ENCODE assay signal across 16 cellular contexts in the genomic region with DNA sequence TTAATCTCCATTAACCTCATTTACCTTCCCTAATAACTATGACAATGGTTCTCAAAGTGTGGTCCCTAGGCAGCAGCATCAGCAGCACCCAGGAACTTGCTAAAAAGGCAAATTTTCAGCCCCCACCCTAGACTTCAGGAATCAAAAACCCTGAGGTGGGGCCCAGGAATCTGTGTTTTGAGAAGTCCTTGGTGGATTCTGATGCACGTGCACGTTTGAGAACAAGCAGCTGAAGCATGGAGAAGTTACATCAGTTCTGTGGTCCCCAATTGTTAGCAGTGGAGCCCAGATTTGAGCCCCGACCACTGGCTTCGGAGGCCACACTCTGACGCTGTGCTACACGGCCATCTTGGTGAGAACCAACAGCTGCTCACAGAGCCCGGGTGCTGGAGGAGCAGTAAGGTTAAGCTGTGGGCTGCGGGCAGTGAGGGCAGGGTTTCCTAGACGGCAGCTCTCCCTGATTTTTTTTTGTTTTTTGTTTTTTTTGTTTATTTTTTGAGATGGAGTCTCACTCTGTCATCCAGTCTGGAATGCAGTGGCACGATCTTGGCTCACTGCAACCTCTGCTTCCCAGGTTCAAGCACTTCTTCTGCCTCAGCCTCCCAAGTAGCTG. TPM values are rescaled to one million over a fixed set of nuclear protein-coding genes. Genes with fewer than 3 reads are reported as not detected.
DNase-seq lines count a peak whose midpoint lies in the region; ATAC-seq and TF ChIP-seq lines count a peak whose summit lies in the region.
"Had no signal": no experiment of that assay in that cellular context is flagged by ENCODE, and none has a peak within 500 bp of the region (broad histone marks: within the 10 kb centered on the region; RNA-seq: fewer than 3 reads in every experiment).

No MANE protein-coding gene starts in this region.

- no peak overlapping the region for H3K23ac ChIP-seq in H9 (ENCODE audit: insufficient read length, low read depth, low read length)

- no peaks in the 10 kb centered on the region for H3K23me2 ChIP-seq in H9 (ENCODE audit: insufficient read length, low read depth, low read length, poor library complexity, severe bottlenecking)

- TF ChIP-seq CTCF in DOHH2 (IDR thresholded peaks at IDR 0.05; ENCODE audit: low read depth, low read length, poor library complexity, severe bottlenecking) (no peak), MM.1S (IDR thresholded peaks at IDR 0.05; ENCODE audit: low read length) (no peak), nephron (IDR thresholded peaks at IDR 0.05; ENCODE audit: unreplicated experiment in 3 of 3) (no peak), H9 (conservative IDR thresholded peaks at IDR 0.05) (no peak)

- H3K9me3 Mint-ChIP-seq in nephron (no peaks in the 10 kb centered on the region), H9 (no peaks in the 10 kb centered on the region)
- no peaks in the 10 kb centered on the region for H3K9me3 Mint-ChIP-seq in activated naive CD8-positive, alpha-beta T cell treated with anti-CD3 and anti-CD28 coated beads, Interleukin-2, amount 50 U/mL, for 24 hours
- H3K9me3 Mint-ChIP-seq: CD4-positive, CD25-positive, alpha-beta regulatory T cell; GM23338 had no signal

- H2BK12ac ChIP-seq in H9 (ENCODE audit: insufficient read length, low read depth, low read length) = no peak overlapping the region

- H3K27ac Mint-ChIP-seq in nephron = peak overlapping the region; percentile 41 to 71 (median 63)
- no peak overlapping the region for H3K27ac Mint-ChIP-seq in activated naive CD8-positive, alpha-beta T cell treated with anti-CD3 and anti-CD28 coated beads, Interleukin-2, amount 50 U/mL, for 24 hours
- no peak overlapping the region for H3K27ac Mint-ChIP-seq in H9
- H3K27ac Mint-ChIP-seq: CD4-positive, CD25-positive, alpha-beta regulatory T cell; GM23338 had no signal

- WGBS in H9 (ENCODE audit: extremely low coverage, insufficient read length, low lambda C conversion rate) = no CpG with 5 or more reads among the region's 10 CpGs

- H3K4me2 ChIP-seq in DOHH2 (ENCODE audit: low read length) (peak overlapping the region; percentile 14; the same call in 1 of the 2 replicates), MM.1S (ENCODE audit: low read depth, low read length) (no peak overlapping the region), H9 (ENCODE audit: insufficient read depth, insufficient read length, low read length) (no peak overlapping the region)
- H3K4me2 ChIP-seq: A549, GM23338 had no signal

- H2BK5ac ChIP-seq in H9 (ENCODE audit: insufficient read length, low read length) = no peak overlapping the region

- H3K4me1 Mint-ChIP-seq in nephron (peaks cover 26% of the 10 kb centered on the region), H9 (no peaks in the 10 kb centered on the region)
- peaks cover 13% of the 10 kb centered on the region for H3K4me1 Mint-ChIP-seq in activated naive CD8-positive, alpha-beta T cell treated with anti-CD3 and anti-CD28 coated beads, Interleukin-2, amount 50 U/mL, for 24 hours
- H3K4me1 Mint-ChIP-seq: CD4-positive, CD25-positive, alpha-beta regulatory T cell had no signal

- H2BK15ac ChIP-seq in H9 (ENCODE audit: low read depth, low read length) = no peak overlapping the region

- peaks cover 17% of the 10 kb centered on the region for H3F3A ChIP-seq in DOHH2 (ENCODE audit: control insufficient read depth, insufficient read depth)
- no peaks in the 10 kb centered on the region for H3F3A ChIP-seq in MM.1S (ENCODE audit: insufficient read depth, low read length)

- H3K79me2 ChIP-seq in DOHH2 (ENCODE audit: control insufficient read depth, low read length) = no peaks in the 10 kb centered on the region
- no peaks in the 10 kb centered on the region for H3K79me2 ChIP-seq in MM.1S (ENCODE audit: low read length)
- H3K79me2 ChIP-seq in H9 (ENCODE audit: insufficient read depth, low read length) = no peaks in the 10 kb centered on the region

- H4K20me1 ChIP-seq in DOHH2 (ENCODE audit: control insufficient read depth, insufficient read depth, low read depth, low read length) (no peaks in the 10 kb centered on the region), MM.1S (ENCODE audit: insufficient read depth, low read length) (no peaks in the 10 kb centered on the region), H9 (ENCODE audit: control insufficient read depth, insufficient read depth, insufficient read length) (no peaks in the 10 kb centered on the region)

- H2AK5ac ChIP-seq in H9 (ENCODE audit: insufficient read length, low read length) = no peak overlapping the region

- H2AFZ ChIP-seq in MM.1S (ENCODE audit: low read length) (0 out of 2 replicates have a peak overlapping the region, but pooled peaks have one; percentile 38), H9 (ENCODE audit: low read length) (no peak overlapping the region)
- H2AFZ ChIP-seq: GM23338 had no signal

- H2BK20ac ChIP-seq in H9 (ENCODE audit: low read depth, low read length, poor library complexity, severe bottlenecking) = no peak overlapping the region

- no peak overlapping the region for H3K18ac ChIP-seq in H9 (ENCODE audit: insufficient read length, low read depth, low read length)

- H3K27me3 ChIP-seq in DOHH2 (ENCODE audit: control insufficient read depth, low read length) (no peaks in the 10 kb centered on the region), MM.1S (replicated peaks; ENCODE audit: insufficient read depth, low read length) (peaks cover 35% of the 10 kb centered on the region), H9 (ENCODE audit: insufficient read depth, low read length) (no peaks in the 10 kb centered on the region)

- H3K14ac ChIP-seq in H9 (ENCODE audit: insufficient read depth, low read length) = no peak overlapping the region

- H3K9ac ChIP-seq in MM.1S (ENCODE audit: low read length) (no peak overlapping the region), H9 (ENCODE audit: extremely low read depth, insufficient read length, low read length) (no peak overlapping the region)

- H3K56ac ChIP-seq in H9 (ENCODE audit: insufficient read length, low read depth, low read length) = no peak overlapping the region

- H4K91ac ChIP-seq in H9 (ENCODE audit: insufficient read length, low read depth, low read length) = no peak overlapping the region

- H3K9me3 ChIP-seq in DOHH2 (ENCODE audit: control insufficient read depth, insufficient read depth, low read length) (no peaks in the 10 kb centered on the region), MM.1S (replicated peaks; ENCODE audit: insufficient read depth, low read length) (no peaks in the 10 kb centered on the region), H9 (ENCODE audit: control insufficient read depth, low read depth, low read length) (no peaks in the 10 kb centered on the region)
- H3K9me3 ChIP-seq: A549 had no signal

- H3T11ph ChIP-seq in H9 (ENCODE audit: low read length) = no peak overlapping the region

- no peak for ATAC-seq in activated naive CD8-positive, alpha-beta T cell treated with anti-CD3 and anti-CD28 coated beads, Interleukin-2, amount 50 U/mL, for 24 hours
- ATAC-seq: A549, GM23338 had no signal

- H3K4me3 Mint-ChIP-seq in nephron = no peak overlapping the region
- no peak overlapping the region for H3K4me3 Mint-ChIP-seq in activated naive CD8-positive, alpha-beta T cell treated with anti-CD3 and anti-CD28 coated beads, Interleukin-2, amount 50 U/mL, for 24 hours
- no peak overlapping the region for H3K4me3 Mint-ChIP-seq in H9
- H3K4me3 Mint-ChIP-seq: CD4-positive, CD25-positive, alpha-beta regulatory T cell; GM23338 had no signal

- peak overlapping the region; percentile 19; the same call in 1 of the 2 replicates for H3K27ac ChIP-seq in DOHH2 (ENCODE audit: low read depth, low read length)
- H3K27ac ChIP-seq in MM.1S (ENCODE audit: low read length) = no peak overlapping the region
- H3K27ac ChIP-seq in H9 (ENCODE audit: insufficient read length, low read depth, low read length) = no peak overlapping the region
- H3K27ac ChIP-seq: A549 had no signal

- DNase-seq in MM.1S (no peak), SW480 (ENCODE audit: low spot score) (no peak), H9 (no peak)
- DNase-seq in activated naive CD8-positive, alpha-beta T cell treated with anti-CD3 and anti-CD28 coated beads, Interleukin-2, amount 50 U/mL, for 24 hours = no peak
- DNase-seq: Calu3; CD4-positive, CD25-positive, alpha-beta regulatory T cell; DMS 273 treated with DMSO at 0.1 percent for 48 hours; HCEC 1CT; KBM-7 had no signal

- H3K36me3 ChIP-seq in DOHH2 (ENCODE audit: control insufficient read depth, low read length) = no peaks in the 10 kb centered on the region
- no peaks in the 10 kb centered on the region for H3K36me3 ChIP-seq in MM.1S (replicated peaks; ENCODE audit: insufficient read depth, low read length)

- H3K36me3 Mint-ChIP-seq in nephron (ENCODE audit: low read depth) (no peaks in the 10 kb centered on the region), H9 (ENCODE audit: insufficient read depth in 1 of 3, low read depth in 3 of 3) (no peaks in the 10 kb centered on the region)
- H3K36me3 Mint-ChIP-seq in activated naive CD8-positive, alpha-beta T cell treated with anti-CD3 and anti-CD28 coated beads, Interleukin-2, amount 50 U/mL, for 24 hours (ENCODE audit: low read depth) = no peaks in the 10 kb centered on the region
- H3K36me3 Mint-ChIP-seq: CD4-positive, CD25-positive, alpha-beta regulatory T cell had no signal

- H3K4ac ChIP-seq in H9 (ENCODE audit: low read depth, low read length) = no peak overlapping the region

- H4K8ac ChIP-seq in H9 (replicated peaks; ENCODE audit: insufficient read length, low read depth, low read length) = no peak overlapping the region

- H3K4me3 ChIP-seq in DOHH2 (ENCODE audit: low read length) (no peak overlapping the region), MM.1S (ENCODE audit: low read length) (no peak overlapping the region)
- H3K4me3 ChIP-seq: A549, GM12878, GM23338 had no signal

- no peak overlapping the region for H2BK120ac ChIP-seq in H9 (ENCODE audit: low read depth, low read length, poor library complexity, severe bottlenecking)

- peaks cover 96% of the 10 kb centered on the region for H3K4me1 ChIP-seq in DOHH2 (ENCODE audit: control insufficient read depth, low read length)
- H3K4me1 ChIP-seq in MM.1S (ENCODE audit: low read length) = no peaks in the 10 kb centered on the region
- no peaks in the 10 kb centered on the region for H3K4me1 ChIP-seq in H9 (ENCODE audit: insufficient read depth, low read length)

- H3K27me3 Mint-ChIP-seq in nephron (ENCODE audit: low read depth) = no peaks in the 10 kb centered on the region
- H3K27me3 Mint-ChIP-seq in activated naive CD8-positive, alpha-beta T cell treated with anti-CD3 and anti-CD28 coated beads, Interleukin-2, amount 50 U/mL, for 24 hours = peaks cover 3% of the 10 kb centered on the region
- no peaks in the 10 kb centered on the region; the same call in 1 of the 2 replicates for H3K27me3 Mint-ChIP-seq in H9 (ENCODE audit: low read depth)
- H3K27me3 Mint-ChIP-seq: CD4-positive, CD25-positive, alpha-beta regulatory T cell had no signal

- no peaks in the 10 kb centered on the region for H3K79me1 ChIP-seq in H9 (ENCODE audit: insufficient read depth, low read depth, low read length, poor library complexity, severe bottlenecking)

- H3K9me2 ChIP-seq in DOHH2 (replicated peaks; ENCODE audit: control insufficient read depth, low read length) (no peaks in the 10 kb centered on the region), MM.1S (replicated peaks; ENCODE audit: insufficient read depth, low read length) (no peaks in the 10 kb centered on the region)

- no peak overlapping the region for H4K5ac ChIP-seq in H9 (ENCODE audit: insufficient read length, low read depth, low read length)

RNA-seq across cellular contexts. Expression of a gene that starts 14.0 kb away (rescaled TPM):
- total RNA-seq in H9 (2021) = not detected in 2 replicates
- total RNA-seq: G401 had no signal

RNA-seq across cellular contexts. Expression of a gene that starts 23.0 kb away (rescaled TPM):
- 0.13 TPM in 1 of 2 replicates, not detected in the other for total RNA-seq in H9 (2021)
- total RNA-seq: Calu3; CD4-positive, CD25-positive, alpha-beta regulatory T cell; G401 had no signal

RNA-seq across cellular contexts. Expression of a gene that starts 32.6 kb away (rescaled TPM):
- total RNA-seq in H9 (2021) = 0.52 and 0.83 TPM in 2 replicates
- total RNA-seq: G401, GM23338 had no signal

RNA-seq across cellular contexts. Expression of a gene that starts 32.7 kb away (rescaled TPM):
- total RNA-seq in H9 (2021) = not detected in 2 replicates
- total RNA-seq: Calu3; CD4-positive, CD25-positive, alpha-beta regulatory T cell; G401; GM23338; HepG2 had no signal

RNA-seq across cellular contexts. Expression of a gene that starts 43.3 kb away (rescaled TPM):
- total RNA-seq in H9 (2021) = not detected in 2 replicates
- total RNA-seq: Calu3, G401, HepG2 had no signal

Comparison
In these comparisons a context has a peak if more than half of its experiments do, and no peak if none do; other contexts are left out.
1. H3K27ac Mint-ChIP-seq: peak in nephron (3 of 3); none in activated naive CD8-positive, alpha-beta T cell treated with anti-CD3 and anti-CD28 coated beads, Interleukin-2, amount 50 U/mL, for 24 hours (single experiment) and H9 (0 of 3).